ENCODE assay signal across 1 cellular context in genomic region chr10:112912441-112912911, GRCh38.
TF ChIP-seq lines count a peak whose summit lies in the region.

No MANE protein-coding gene starts in this region.

TF ChIP-seq in K562, 482 proteins besides CTCF, POLR2A, EP300 and RAD21 (continued from another document and continues in another):
- TF ChIP-seq AFF4 (CRISPR knock-in tag; IDR thresholded peaks at IDR 0.05): no peak
- no peak for TF ChIP-seq CEBPB (tag; IDR thresholded peaks at IDR 0.05)
- TF ChIP-seq SP1 (CRISPR knock-in tag; IDR thresholded peaks at IDR 0.05): no peak
- TF ChIP-seq ASH1L (IDR thresholded peaks at IDR 0.05; ENCODE audit: borderline replicate concordance, low read depth, partially characterized antibody): no peak
- no peak for TF ChIP-seq SPI1 (IDR thresholded peaks at IDR 0.05; ENCODE audit: borderline replicate concordance, low read depth, low read length)
- TF ChIP-seq ZNF75A (CRISPR knock-in tag; IDR thresholded peaks at IDR 0.05): no peak
- no peak for TF ChIP-seq IRF1 (CRISPR knock-in tag; IDR thresholded peaks at IDR 0.05; ENCODE audit: borderline replicate concordance)
- no peak for TF ChIP-seq HDAC6 (IDR thresholded peaks at IDR 0.05; ENCODE audit: low read depth, low read length)
- no peak for TF ChIP-seq NCOA2 (IDR thresholded peaks at IDR 0.05; ENCODE audit: partially characterized antibody in 2 of 2)
- TF ChIP-seq HMBOX1 (IDR thresholded peaks at IDR 0.05): peak; percentile 71; the same call in 1 of the 2 replicates
- TF ChIP-seq ZBTB7A (IDR thresholded peaks at IDR 0.05; ENCODE audit: borderline replicate concordance, control insufficient read depth, low read depth, low read length): no peak
- TF ChIP-seq PHF20 (IDR thresholded peaks at IDR 0.05; ENCODE audit: partially characterized antibody): no peak
- TF ChIP-seq FOXA3 (CRISPR knock-in tag; conservative IDR thresholded peaks at IDR 0.05 in 1 of 2, IDR thresholded peaks at IDR 0.05 in 1 of 2): no peak
- TF ChIP-seq ARID3A (IDR thresholded peaks at IDR 0.05; ENCODE audit: borderline replicate concordance, low read depth, low read length): no peak
- TF ChIP-seq ZNF79 (CRISPR knock-in tag; IDR thresholded peaks at IDR 0.05; ENCODE audit: low read depth): no peak
- TF ChIP-seq MYBL2 (IDR thresholded peaks at IDR 0.05; ENCODE audit: low read depth): no peak
- no peak for TF ChIP-seq MYBL2 (CRISPR knock-in tag; IDR thresholded peaks at IDR 0.05; ENCODE audit: borderline replicate concordance)
- TF ChIP-seq FOXK2 (conservative IDR thresholded peaks at IDR 0.05 in 1 of 2, IDR thresholded peaks at IDR 0.05 in 1 of 2; ENCODE audit: low read depth in 2 of 2): no peak; a peak in 1 of 4 replicates
- TF ChIP-seq BDP1 (IDR thresholded peaks at IDR 0.05; ENCODE audit: insufficient read depth, insufficient read length): no peak
- no peak for TF ChIP-seq CREB5 (CRISPR knock-in tag; IDR thresholded peaks at IDR 0.05)
- TF ChIP-seq POLR2B (IDR thresholded peaks at IDR 0.05; ENCODE audit: low read depth, partially characterized antibody): no peak
- TF ChIP-seq ATF2 (CRISPR knock-in tag; IDR thresholded peaks at IDR 0.05): no peak
- TF ChIP-seq ATF4 (CRISPR knock-in tag; IDR thresholded peaks at IDR 0.05): no peak
- no peak for TF ChIP-seq SMC3 (conservative IDR thresholded peaks at IDR 0.05; ENCODE audit: insufficient read depth, low read depth, low read length)
- TF ChIP-seq ZNF133 (CRISPR knock-in tag; IDR thresholded peaks at IDR 0.05): no peak
- no peak for TF ChIP-seq ZNF592 (IDR thresholded peaks at IDR 0.05)
- no peak for TF ChIP-seq E2F3 (CRISPR knock-in tag; IDR thresholded peaks at IDR 0.05)
- TF ChIP-seq TAF15 (IDR thresholded peaks at IDR 0.05; ENCODE audit: low read depth, low read length): no peak
- TF ChIP-seq ZNF609 (CRISPR knock-in tag; IDR thresholded peaks at IDR 0.05; ENCODE audit: borderline replicate concordance): no peak
- no peak for TF ChIP-seq HEY1 (CRISPR knock-in tag; IDR thresholded peaks at IDR 0.05; ENCODE audit: borderline replicate concordance)
- TF ChIP-seq SAFB (IDR thresholded peaks at IDR 0.05; ENCODE audit: borderline replicate concordance, low read depth, low read length): no peak
- no peak for TF ChIP-seq THAP12 (CRISPR knock-in tag; IDR thresholded peaks at IDR 0.05)
